ENCODE assay signal across 1 cellular context in genomic region chr4:74056114-74056857, GRCh38.
TF ChIP-seq lines count a peak whose summit lies in the region.

No MANE protein-coding gene starts in this region.

TF ChIP-seq in WTC11, 78 proteins besides CTCF, POLR2A, EP300 and RAD21 (continued from another document):
- TF ChIP-seq ARID4B (CRISPR knock-in tag; IDR thresholded peaks at IDR 0.05; ENCODE audit: borderline replicate concordance) = no peak
